Comparison of ENCODE assay signal across 8 cellular contexts in genomic region chr1:157403203-157403602, GRCh38.
DNase-seq lines count a peak whose midpoint lies in the region; ATAC-seq lines count a peak whose summit lies in the region.

No MANE protein-coding gene starts in this region.

- H3K4me2 ChIP-seq in mesenchymal stem cell (ENCODE audit: low read length, poor library complexity, severe bottlenecking): no peak overlapping the region

- no peak overlapping the region for H3K18ac ChIP-seq in mesenchymal stem cell (ENCODE audit: low read depth in 1 of 2, low read length in 2 of 2)

- H2BK120ac ChIP-seq in mesenchymal stem cell (ENCODE audit: low read depth, low read length): no peak overlapping the region

- peak; percentile 5 for DNase-seq in NCI-H748 (lab: John Stamatoyannopoulos, UW; ENCODE audit: unreplicated experiment)
- DNase-seq in NCI-H748 treated with DMSO at 0.1 percent for 48 hours (lab: John Stamatoyannopoulos, UW): no peak
- DNase-seq in RKO (ENCODE audit: low spot score): peak; percentile 20
- peak; percentile 13 for DNase-seq in mesenchymal stem cell
- no peak for DNase-seq in activated T-cell treated with anti-CD3 and anti-CD28 coated beads, Interleukin-2, amount 50 U/mL, for 4 hours
- no peak for DNase-seq in NCI-H1694 (lab: John Stamatoyannopoulos, UW)
- no peak for DNase-seq in epidermal melanocyte (ENCODE audit: insufficient read length, low spot score)

- peaks cover 22% of the 10 kb centered on the region for H3K27me3 Mint-ChIP-seq in activated T-cell treated with anti-CD3 and anti-CD28 coated beads, Interleukin-2, amount 50 U/mL, for 4 hours (ENCODE audit: low read depth)

- H3K9ac ChIP-seq in mesenchymal stem cell (ENCODE audit: low read length): no peak overlapping the region

- H3K4me1 Mint-ChIP-seq in activated T-cell treated with anti-CD3 and anti-CD28 coated beads, Interleukin-2, amount 50 U/mL, for 4 hours (ENCODE audit: low read depth): no peaks in the 10 kb centered on the region

- peak overlapping the region; percentile 30 for H2AFZ ChIP-seq in mesenchymal stem cell (ENCODE audit: low read depth, low read length)

- no peak overlapping the region for H2BK12ac ChIP-seq in mesenchymal stem cell (ENCODE audit: low read length in 2 of 2)

- no peak overlapping the region for H4K91ac ChIP-seq in mesenchymal stem cell (ENCODE audit: low read length)

- no peak overlapping the region for H3K27ac ChIP-seq in mesenchymal stem cell (ENCODE audit: low read length, poor library complexity, severe bottlenecking)

- peaks cover 0 to 17% of the 10 kb centered on the region in 2 experiments for H3K27me3 ChIP-seq in mesenchymal stem cell (ENCODE audit: control insufficient read depth in 1 of 2, insufficient read depth in 1 of 2, low read length in 2 of 2)

- 69% methylated on average over 6 of the region's 6 CpGs for WGBS in mesenchymal stem cell

- no peaks in the 10 kb centered on the region for H3K36me3 Mint-ChIP-seq in activated T-cell treated with anti-CD3 and anti-CD28 coated beads, Interleukin-2, amount 50 U/mL, for 4 hours (ENCODE audit: insufficient read depth)

- no peak overlapping the region for H3K14ac ChIP-seq in mesenchymal stem cell (ENCODE audit: low read length in 2 of 2)

- peak overlapping the region; percentile 74 for H4K8ac ChIP-seq in mesenchymal stem cell (ENCODE audit: low read length)

- no peak overlapping the region for H3K4me3 ChIP-seq in mesenchymal stem cell (ENCODE audit: insufficient read depth in 1 of 2, low read depth in 1 of 2, low read length in 2 of 2)

- no peaks in the 10 kb centered on the region for H3K36me3 ChIP-seq in mesenchymal stem cell (ENCODE audit: control insufficient read depth in 1 of 2, insufficient read depth in 2 of 2, low read depth in 1 of 2, low read length in 2 of 2)

- no peak overlapping the region for H3K4ac ChIP-seq in mesenchymal stem cell (ENCODE audit: low read depth in 1 of 2, low read length in 2 of 2)

- no peaks in the 10 kb centered on the region for H3K9me3 ChIP-seq in mesenchymal stem cell (ENCODE audit: control insufficient read depth, low read length)

- H3K23ac ChIP-seq in mesenchymal stem cell (ENCODE audit: low read length in 2 of 2): no peak overlapping the region

- no peak overlapping the region for H2BK15ac ChIP-seq in mesenchymal stem cell (ENCODE audit: low read depth, poor library complexity, severe bottlenecking)

- H2AK5ac ChIP-seq in mesenchymal stem cell (ENCODE audit: low read length, severe bottlenecking): no peak overlapping the region

- H3K79me1 ChIP-seq in mesenchymal stem cell (replicated peaks; ENCODE audit: low read length, poor library complexity, severe bottlenecking): no peaks in the 10 kb centered on the region

- no peak overlapping the region for H2BK5ac ChIP-seq in mesenchymal stem cell (ENCODE audit: low read depth, low read length, poor library complexity, severe bottlenecking)

- H3K4me3 Mint-ChIP-seq in activated T-cell treated with anti-CD3 and anti-CD28 coated beads, Interleukin-2, amount 50 U/mL, for 4 hours: no peak overlapping the region

- H3K4me1 ChIP-seq in mesenchymal stem cell (ENCODE audit: control insufficient read depth, insufficient read depth, low read depth, low read length): peaks cover 2% of the 10 kb centered on the region

- peak; percentile 76 for ATAC-seq in HG03045 (IDR thresholded peaks at IDR 0.05; ENCODE audit: unreplicated experiment)
- ATAC-seq in activated T-cell treated with anti-CD3 and anti-CD28 coated beads, Interleukin-2, amount 50 U/mL, for 4 hours: no peak

- H3K9me3 Mint-ChIP-seq in activated T-cell treated with anti-CD3 and anti-CD28 coated beads, Interleukin-2, amount 50 U/mL, for 4 hours: no peaks in the 10 kb centered on the region

Comparison
In these comparisons a context has a peak if more than half of its experiments do, and no peak if none do; other contexts are left out.
1. DNase-seq: peak in NCI-H748 (single experiment), RKO (single experiment) and mesenchymal stem cell (single experiment); none in NCI-H748 treated with DMSO at 0.1 percent for 48 hours (single experiment), activated T-cell treated with anti-CD3 and anti-CD28 coated beads, Interleukin-2, amount 50 U/mL, for 4 hours (single experiment), NCI-H1694 (single experiment) and epidermal melanocyte (single experiment).